Comparison of ENCODE assay signal across 11 cellular contexts in the genomic region with DNA sequence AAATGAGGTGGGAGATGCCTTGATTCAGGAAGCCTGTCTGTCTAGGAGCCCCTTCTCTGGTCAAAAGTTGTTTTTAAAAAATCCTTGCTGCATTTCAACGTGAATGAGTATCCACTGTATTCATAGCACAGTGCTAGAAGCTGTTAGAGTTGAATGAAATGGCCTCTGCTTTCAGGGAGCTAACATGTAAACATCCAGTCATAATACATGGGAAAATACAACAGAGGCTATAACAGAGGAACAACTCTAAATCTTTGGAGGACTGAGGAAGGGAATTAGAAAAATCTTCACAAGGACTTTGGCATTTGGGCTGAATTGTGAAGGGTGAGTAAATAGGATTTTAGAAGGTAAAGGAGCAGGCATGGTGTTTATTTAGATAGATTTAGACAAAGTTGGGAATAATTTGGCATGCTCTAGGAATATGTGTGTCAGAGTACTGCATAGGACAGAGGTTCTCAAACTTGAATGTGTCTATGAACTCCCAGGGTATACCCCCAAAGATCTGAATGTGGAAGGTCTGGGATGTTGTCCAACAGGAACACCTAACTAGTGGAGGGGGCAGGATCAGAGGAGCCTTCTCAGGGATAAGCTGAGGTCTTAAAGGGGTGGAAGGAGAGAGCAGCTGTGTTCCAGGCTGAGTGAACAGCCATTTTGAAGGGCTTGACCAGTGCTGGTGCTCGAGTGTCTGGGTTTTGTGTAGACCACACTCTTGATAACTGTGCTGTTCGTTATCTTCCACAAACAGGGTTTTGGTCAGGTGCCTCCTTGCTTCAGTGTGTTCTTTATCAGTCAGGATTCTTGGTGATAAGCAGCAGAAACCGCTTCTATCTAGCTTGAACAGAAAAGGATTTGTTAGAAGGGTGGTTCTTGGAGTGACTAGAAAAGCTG. TPM values are rescaled to one million over a fixed set of nuclear protein-coding genes. Genes with fewer than 3 reads are reported as not detected.
A peak's percentile ranks its signal among the peaks of the same experiment; 100 is the strongest.
DNase-seq lines count a peak whose midpoint lies in the region; ATAC-seq lines count a peak whose summit lies in the region.
"Had no signal": no experiment of that assay in that cellular context is flagged by ENCODE, and none has a peak within 500 bp of the region (broad histone marks: within the 10 kb centered on the region; RNA-seq: fewer than 3 reads in every experiment).

No MANE protein-coding gene starts in this region.

- no peak for ATAC-seq in stimulated activated effector memory CD8-positive, alpha-beta T cell treated with anti-CD3 and anti-CD28 coated beads, Interleukin-12 subunit alpha, Interleukin-12 subunit beta, amount 100 ng/mL, for 72 hours
- no peak for ATAC-seq in GM19463 (IDR thresholded peaks at IDR 0.05; ENCODE audit: unreplicated experiment)

- peak overlapping the region; percentile 79 to 93 for H3K27ac ChIP-seq in esophagus (ENCODE audit: low read depth in 2 of 2, low read length in 1 of 2)

- DNase-seq in T-helper 1 cell: no peak
- no peak for DNase-seq in T-helper 2 cell treated with Interferon-gamma antibody and Interleukin-4, amounts not matched to agents 5 μg/mL and 100 μg/mL, for 36 hours (ENCODE audit: low spot score)
- no peak for DNase-seq in stimulated activated effector memory CD8-positive, alpha-beta T cell treated with anti-CD3 and anti-CD28 coated beads, Interleukin-12 subunit alpha, Interleukin-12 subunit beta, amount 100 ng/mL, for 72 hours (ENCODE audit: low spot score in 2 of 2)
- DNase-seq in NCI-H1694 treated with DMSO at 0.1 percent for 48 hours (lab: John Stamatoyannopoulos, UW): no peak
- DNase-seq in kidney tubule cell (ENCODE audit: low spot score): no peak
- DNase-seq: amniotic stem cell, KG1, NCI-H526 treated with DMSO at 0.1 percent for 48 hours had no signal

- no peak overlapping the region for H3K4me3 ChIP-seq in esophagus (ENCODE audit: low read depth in 1 of 2, low read length in 2 of 2)

- peaks cover 0 to 4% of the 10 kb centered on the region in 2 donors for H3K36me3 ChIP-seq in esophagus (ENCODE audit: control insufficient read depth in 2 of 2, insufficient read depth in 2 of 2, low read length in 1 of 2)

- no peaks in the 10 kb centered on the region for H3K27me3 Mint-ChIP-seq in T-helper 1 cell treated with Interleukin-12 subunit alpha and Interleukin-12 subunit beta and Interleukin-4 antibody, amounts not matched to agents 30 μg/mL and 1 μg/mL, for 36 hours (ENCODE audit: low read depth)
- no peaks in the 10 kb centered on the region for H3K27me3 Mint-ChIP-seq in T-helper 2 cell treated with Interferon-gamma antibody and Interleukin-4, amounts not matched to agents 5 μg/mL and 100 μg/mL, for 36 hours (ENCODE audit: low read depth)

- H3K27ac Mint-ChIP-seq in T-helper 1 cell treated with Interleukin-12 subunit alpha and Interleukin-12 subunit beta and Interleukin-4 antibody, amounts not matched to agents 30 μg/mL and 1 μg/mL, for 36 hours: peak overlapping the region; percentile 12
- peak overlapping the region; percentile 73 for H3K27ac Mint-ChIP-seq in T-helper 2 cell treated with Interferon-gamma antibody and Interleukin-4, amounts not matched to agents 5 μg/mL and 100 μg/mL, for 36 hours
- H3K27ac Mint-ChIP-seq in stimulated activated effector memory CD8-positive, alpha-beta T cell treated with anti-CD3 and anti-CD28 coated beads, Interleukin-12 subunit alpha, Interleukin-12 subunit beta, amount 100 ng/mL, for 72 hours: peak overlapping the region; percentile 58

- WGBS in esophagus, 2 donors: 37 to 41% methylated on average over 4 of the region's 4 CpGs

- no peak overlapping the region for H3K4me3 Mint-ChIP-seq in T-helper 1 cell treated with Interleukin-12 subunit alpha and Interleukin-12 subunit beta and Interleukin-4 antibody, amounts not matched to agents 30 μg/mL and 1 μg/mL, for 36 hours
- H3K4me3 Mint-ChIP-seq in T-helper 2 cell treated with Interferon-gamma antibody and Interleukin-4, amounts not matched to agents 5 μg/mL and 100 μg/mL, for 36 hours: no peak overlapping the region
- H3K4me3 Mint-ChIP-seq in stimulated activated effector memory CD8-positive, alpha-beta T cell treated with anti-CD3 and anti-CD28 coated beads, Interleukin-12 subunit alpha, Interleukin-12 subunit beta, amount 100 ng/mL, for 72 hours: no peak overlapping the region

- H3K36me3 Mint-ChIP-seq in T-helper 1 cell treated with Interleukin-12 subunit alpha and Interleukin-12 subunit beta and Interleukin-4 antibody, amounts not matched to agents 30 μg/mL and 1 μg/mL, for 36 hours (ENCODE audit: low read depth): peaks cover 13% of the 10 kb centered on the region
- peaks cover 31% of the 10 kb centered on the region for H3K36me3 Mint-ChIP-seq in T-helper 2 cell treated with Interferon-gamma antibody and Interleukin-4, amounts not matched to agents 5 μg/mL and 100 μg/mL, for 36 hours (ENCODE audit: low read depth)
- peaks cover 88% of the 10 kb centered on the region for H3K36me3 Mint-ChIP-seq in stimulated activated effector memory CD8-positive, alpha-beta T cell treated with anti-CD3 and anti-CD28 coated beads, Interleukin-12 subunit alpha, Interleukin-12 subunit beta, amount 100 ng/mL, for 72 hours

- H3K4me1 ChIP-seq in esophagus (ENCODE audit: control insufficient read depth in 2 of 2, insufficient read depth in 2 of 2, low read length in 1 of 2): peaks cover 3 to 18% of the 10 kb centered on the region in 2 donors

- peaks cover 62% of the 10 kb centered on the region for H3K4me1 Mint-ChIP-seq in T-helper 1 cell treated with Interleukin-12 subunit alpha and Interleukin-12 subunit beta and Interleukin-4 antibody, amounts not matched to agents 30 μg/mL and 1 μg/mL, for 36 hours (ENCODE audit: low read depth)
- peaks cover 52% of the 10 kb centered on the region for H3K4me1 Mint-ChIP-seq in T-helper 2 cell treated with Interferon-gamma antibody and Interleukin-4, amounts not matched to agents 5 μg/mL and 100 μg/mL, for 36 hours (ENCODE audit: low read depth)
- peaks cover 50% of the 10 kb centered on the region for H3K4me1 Mint-ChIP-seq in stimulated activated effector memory CD8-positive, alpha-beta T cell treated with anti-CD3 and anti-CD28 coated beads, Interleukin-12 subunit alpha, Interleukin-12 subunit beta, amount 100 ng/mL, for 72 hours

- H3K9me3 ChIP-seq in esophagus (ENCODE audit: control insufficient read depth in 2 of 2, insufficient read depth in 1 of 2, low read depth in 1 of 2, low read length in 1 of 2): no peaks in the 10 kb centered on the region

- no peaks in the 10 kb centered on the region for H3K27me3 ChIP-seq in esophagus (ENCODE audit: control insufficient read depth in 1 of 2, insufficient read depth in 2 of 2, low read length in 2 of 2)

- H3K9me3 Mint-ChIP-seq in T-helper 1 cell treated with Interleukin-12 subunit alpha and Interleukin-12 subunit beta and Interleukin-4 antibody, amounts not matched to agents 30 μg/mL and 1 μg/mL, for 36 hours: no peaks in the 10 kb centered on the region
- H3K9me3 Mint-ChIP-seq in T-helper 2 cell treated with Interferon-gamma antibody and Interleukin-4, amounts not matched to agents 5 μg/mL and 100 μg/mL, for 36 hours: no peaks in the 10 kb centered on the region
- H3K9me3 Mint-ChIP-seq in stimulated activated effector memory CD8-positive, alpha-beta T cell treated with anti-CD3 and anti-CD28 coated beads, Interleukin-12 subunit alpha, Interleukin-12 subunit beta, amount 100 ng/mL, for 72 hours: no peaks in the 10 kb centered on the region

RNA-seq across cellular contexts. Expression of a gene that starts 12.7 kb away (rescaled TPM):
- 10 to 100 TPM; 66.4 to 76.4 TPM for polyA plus RNA-seq in esophagus

RNA-seq across cellular contexts. Expression of a gene that starts 45.1 kb away (rescaled TPM):
- polyA plus RNA-seq in esophagus: 1 to 10 TPM; 1.5 to 1.9 TPM

Comparison
In these comparisons a context has a peak if more than half of its experiments do, and no peak if none do; other contexts are left out.
1. H3K27ac Mint-ChIP-seq: peak in every context shown above with its lines; median percentile 73 in T-helper 2 cell treated with Interferon-gamma antibody and Interleukin-4, amounts not matched to agents 5 μg/mL and 100 μg/mL, for 36 hours; 58 in stimulated activated effector memory CD8-positive, alpha-beta T cell treated with anti-CD3 and anti-CD28 coated beads, Interleukin-12 subunit alpha, Interleukin-12 subunit beta, amount 100 ng/mL, for 72 hours; 12 in T-helper 1 cell treated with Interleukin-12 subunit alpha and Interleukin-12 subunit beta and Interleukin-4 antibody, amounts not matched to agents 30 μg/mL and 1 μg/mL, for 36 hours.